18 cellular contexts compared by ENCODE assay signal in genomic region chr3:69367586-69367985, GRCh38. TPM values are rescaled to one million over a fixed set of nuclear protein-coding genes. Genes with fewer than 3 reads are reported as not detected.
A peak's percentile ranks its signal among the peaks of the same experiment; 100 is the strongest.
DNase-seq lines count a peak whose midpoint lies in the region; ATAC-seq and TF ChIP-seq lines count a peak whose summit lies in the region.
"Had no signal": no experiment of that assay in that cellular context is flagged by ENCODE, and none has a peak within 500 bp of the region (broad histone marks: within the 10 kb centered on the region; RNA-seq: fewer than 3 reads in every experiment).

No MANE protein-coding gene starts in this region.

- no peaks in the 10 kb centered on the region for H3K27me3 ChIP-seq in left ventricle myocardium inferior (ENCODE audit: low read depth)
- H3K27me3 ChIP-seq: SJCRH30 had no signal

- no peaks in the 10 kb centered on the region for H3K36me3 ChIP-seq in left ventricle myocardium inferior
- H3K36me3 ChIP-seq: SJCRH30 had no signal

- no peak for DNase-seq in left ventricle myocardium inferior
- no peak for DNase-seq in Right ventricle myocardium inferior (ENCODE audit: missing footprints)
- DNase-seq in chondrocyte (ENCODE audit: low spot score): no peak
- no peak for DNase-seq in natural killer cell
- no peak for DNase-seq in Ammon's horn (ENCODE audit: low spot score)
- no peak for DNase-seq in NK-92 treated with Interleukin-12 subunit alpha and Interleukin-12 subunit beta, amount 100 ng/mL, for 24 hours (lab: John Stamatoyannopoulos, UW)
- DNase-seq in stimulated activated naive CD4-positive, alpha-beta T cell (lab: John Stamatoyannopoulos, UW): no peak
- DNase-seq: 8988T, DMS53, H7, NCI-H1092, NCI-H1436 treated with DMSO at 0.1 percent for 48 hours, NCI-H1930, NCI-H2227 treated with DMSO at 0.1 percent for 48 hours, NCI-H510A had no signal

- H3K27ac Mint-ChIP-seq in chondrocyte (ENCODE audit: unreplicated experiment) (peak overlapping the region; percentile 51), natural killer cell (peak overlapping the region; percentile 60 to 75)

- no peak for TF ChIP-seq CTCF in left ventricle myocardium inferior (IDR thresholded peaks at IDR 0.05; ENCODE audit: borderline replicate concordance)
- no peak for TF ChIP-seq CTCF in chondrocyte (IDR thresholded peaks at IDR 0.05)
- no peak for TF ChIP-seq CTCF in natural killer cell (IDR thresholded peaks at IDR 0.05)

- intact Hi-C loops in left ventricle myocardium inferior (cut with micrococcal nuclease) (no loop called here), Right ventricle myocardium inferior (cut with DNase I) (loop anchor here (5.0 kb wide), 1 partner anchor 35 kb away; no protein-coding TSS in a partner anchor), natural killer cell (cut with micrococcal nuclease) (no loop called here)

- H3K9me3 Mint-ChIP-seq in chondrocyte (ENCODE audit: low read depth) (no peaks in the 10 kb centered on the region), natural killer cell (no peaks in the 10 kb centered on the region)

- ATAC-seq in Right ventricle myocardium inferior (no peak), natural killer cell (no peak), GM18517 (IDR thresholded peaks at IDR 0.05; ENCODE audit: unreplicated experiment) (no peak)
- ATAC-seq: Panc1 had no signal

- H3K27me3 Mint-ChIP-seq in chondrocyte (ENCODE audit: low read depth): no peaks in the 10 kb centered on the region
- H3K27me3 Mint-ChIP-seq in natural killer cell (ENCODE audit: low read depth in 2 of 2): no peaks in the 10 kb centered on the region

- H3K4me3 ChIP-seq in left ventricle myocardium inferior: no peak overlapping the region
- H3K4me3 ChIP-seq: SJCRH30 had no signal

- H3K9me3 ChIP-seq in left ventricle myocardium inferior (replicated peaks): no peaks in the 10 kb centered on the region
- H3K9me3 ChIP-seq: SJCRH30 had no signal

- H3K4me3 Mint-ChIP-seq in chondrocyte (ENCODE audit: unreplicated experiment) (no peak overlapping the region), natural killer cell (peak overlapping the region; percentile 84)

- H3K4me1 Mint-ChIP-seq in chondrocyte (ENCODE audit: low read depth): peaks cover 63% of the 10 kb centered on the region
- H3K4me1 Mint-ChIP-seq in natural killer cell: peaks cover 49 to 50% of the 10 kb centered on the region in 2 donors

- H3K27ac ChIP-seq in left ventricle myocardium inferior (replicated peaks): peak overlapping the region; percentile 84
- H3K27ac ChIP-seq: SJCRH30 had no signal

- H3K4me1 ChIP-seq in left ventricle myocardium inferior: peaks cover 38% of the 10 kb centered on the region

- no peaks in the 10 kb centered on the region for H3K36me3 Mint-ChIP-seq in chondrocyte (ENCODE audit: low read depth)
- H3K36me3 Mint-ChIP-seq in natural killer cell: no peaks in the 10 kb centered on the region

RNA-seq across cellular contexts. Expression of gene FRMD4B, which starts 18.3 kb away (rescaled TPM):
- total RNA-seq in left ventricle myocardium inferior (16.1 TPM), Right ventricle myocardium inferior (16.0 TPM), chondrocyte (3.7 to 10.6 TPM (median 4.1 TPM) in 3 replicates), natural killer cell (10 to 100 TPM in 1 of 3 donors, 1 to 10 TPM in 2; 8.5 to 19.8 (median 9.4) TPM)
